ENCODE assay signal across 8 cellular contexts in genomic region chr17:64343833-64344637, GRCh38. TPM values are rescaled to one million over a fixed set of nuclear protein-coding genes. Genes with fewer than 3 reads are reported as not detected.
DNase-seq lines count a peak whose midpoint lies in the region; ATAC-seq lines count a peak whose summit lies in the region.

No MANE protein-coding gene starts in this region.

- peak overlapping the region; percentile 66 for H3K27ac Mint-ChIP-seq in activated naive CD8-positive, alpha-beta T cell

- no peak overlapping the region for H3K4me3 Mint-ChIP-seq in activated naive CD8-positive, alpha-beta T cell

- H3K27me3 Mint-ChIP-seq in activated naive CD8-positive, alpha-beta T cell: no peaks in the 10 kb centered on the region

- peak; percentile 93 for DNase-seq in DMS153 treated with DMSO at 0.1 percent for 48 hours (lab: John Stamatoyannopoulos, UW; ENCODE audit: unreplicated experiment)
- DNase-seq in NCI-H1694 treated with DMSO at 0.1 percent for 48 hours (lab: John Stamatoyannopoulos, UW): peak; percentile 58
- DNase-seq in cardiac septum (ENCODE audit: low spot score): peak; percentile 92
- DNase-seq in pulmonary artery endothelial cell (ENCODE audit: low read depth, low spot score): peak; percentile 97
- no peak for DNase-seq in activated CD8-positive, alpha-beta memory T cell treated with anti-CD3 and anti-CD28 coated beads, Interleukin-2, amount 50 U/mL, for 48 hours
- no peak for DNase-seq in SK-N-DZ (ENCODE audit: low spot score)

- no peaks in the 10 kb centered on the region for H3K9me3 Mint-ChIP-seq in activated naive CD8-positive, alpha-beta T cell (ENCODE audit: low read depth)

- peaks cover 24% of the 10 kb centered on the region for H3K4me1 Mint-ChIP-seq in activated naive CD8-positive, alpha-beta T cell (ENCODE audit: low read depth)

- intact Hi-C loops in cardiac septum (cut with DNase I): loop anchor here (1.0 kb wide), 1 partner anchor 17 kb away; no protein-coding TSS in a partner anchor

- no peak for ATAC-seq in GM21825 (IDR thresholded peaks at IDR 0.05; ENCODE audit: unreplicated experiment)

- peaks cover 3% of the 10 kb centered on the region for H3K36me3 Mint-ChIP-seq in activated naive CD8-positive, alpha-beta T cell

RNA-seq across cellular contexts. Expression of gene PECAM1, which starts 46.6 kb away (rescaled TPM):
- 117 TPM for total RNA-seq in cardiac septum
- 1,023 and 1,361 TPM in 2 replicates for total RNA-seq in pulmonary artery endothelial cell
- polyA plus RNA-seq in SK-N-DZ (2014; cell fraction: cytosol; rRNA removed): not detected in 2 replicates
- not detected in 2 replicates for polyA plus RNA-seq in SK-N-DZ (2014; cell fraction: nucleus; rRNA removed)

Comparison
In these comparisons a context has a peak if more than half of its experiments do, and no peak if none do; other contexts are left out.
1. DNase-seq: peak in DMS153 treated with DMSO at 0.1 percent for 48 hours (single experiment), NCI-H1694 treated with DMSO at 0.1 percent for 48 hours (single experiment), cardiac septum (single experiment) and pulmonary artery endothelial cell (single experiment); none in activated CD8-positive, alpha-beta memory T cell treated with anti-CD3 and anti-CD28 coated beads, Interleukin-2, amount 50 U/mL, for 48 hours (single experiment) and SK-N-DZ (single experiment).